22 cellular contexts compared by ENCODE assay signal in the genomic region with DNA sequence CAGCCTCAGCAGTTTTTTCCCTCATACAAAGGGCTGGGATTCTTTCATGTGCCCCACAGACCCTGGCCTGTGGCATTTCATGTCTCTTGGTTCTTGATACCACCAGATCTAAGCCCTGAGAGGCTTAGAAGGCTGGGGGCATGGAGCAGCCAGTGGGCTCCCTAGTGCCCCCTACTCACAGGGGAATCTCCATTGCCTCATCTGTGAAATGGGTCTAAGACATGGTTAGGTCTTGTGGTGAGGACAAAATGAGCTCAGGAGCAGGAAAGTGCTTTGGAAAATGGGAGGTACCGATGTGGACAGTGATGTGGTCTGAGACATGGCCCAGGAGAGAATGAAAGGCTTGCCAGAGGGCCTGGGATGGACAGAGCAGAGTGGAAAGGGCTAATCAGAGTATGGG.
"Had no signal": no experiment of that assay in that cellular context is flagged by ENCODE, and none has a peak within 500 bp of the region (broad histone marks: within the 10 kb centered on the region; RNA-seq: fewer than 3 reads in every experiment).

No MANE protein-coding gene starts in this region.

- DNase-seq: dorsolateral prefrontal cortex; effector CD4-positive, alpha-beta T cell; foreskin fibroblast; left cardiac atrium; left lung; mesendoderm; naive thymus-derived CD8-positive, alpha-beta T cell; nephron progenitor cell; nucleus accumbens; psoas muscle; right cardiac atrium; stimulated activated CD4-positive, alpha-beta T cell treated with anti-CD3 and anti-CD28 coated beads, Interleukin-15, amount 100 ng/mL, for 24 hours; stimulated activated CD4-positive, alpha-beta T cell treated with anti-CD3 and anti-CD28 coated beads, Interleukin-2, amount 100 ng/mL, for 48 hours; stimulated activated naive B cell treated with anti-CD40 and anti-IgM and Interleukin-4, amounts not matched to agents 10 μg/mL and 1 μg/mL and 100 μg/mL, for 72 hours had no signal

- H3K9me3 ChIP-seq: gastroesophageal sphincter, heart left ventricle, left lung, psoas muscle, thoracic aorta, tibial nerve, vagina had no signal

- H3K27me3 ChIP-seq: dorsolateral prefrontal cortex, gastroesophageal sphincter, heart left ventricle, hepatocyte, left lung, tibial nerve, vagina had no signal

- H3K4me3 ChIP-seq: dorsolateral prefrontal cortex, gastroesophageal sphincter, heart left ventricle, hepatocyte, left lung, psoas muscle, thoracic aorta, tibial nerve, vagina had no signal

- H3K9me3 Mint-ChIP-seq: nephron progenitor cell; stimulated activated naive B cell treated with anti-CD40 and anti-IgM and Interleukin-4, amounts not matched to agents 10 μg/mL and 1 μg/mL and 100 μg/mL, for 72 hours; stimulated activated naive CD8-positive, alpha-beta T cell treated with anti-CD3 and anti-CD28 coated beads, Interleukin-15, Interleukin-2, amounts not matched to agents 100 ng/mL and 50 ng/mL, for 24 hours had no signal

- H3K27me3 Mint-ChIP-seq: stimulated activated naive CD8-positive, alpha-beta T cell treated with anti-CD3 and anti-CD28 coated beads, Interleukin-15, Interleukin-2, amounts not matched to agents 100 ng/mL and 50 ng/mL, for 24 hours had no signal

- H3K4me1 Mint-ChIP-seq: naive thymus-derived CD8-positive, alpha-beta T cell; stimulated activated naive B cell treated with anti-CD40 and anti-IgM and Interleukin-4, amounts not matched to agents 10 μg/mL and 1 μg/mL and 100 μg/mL, for 72 hours had no signal

- H3K4me1 ChIP-seq: gastroesophageal sphincter, heart left ventricle, left lung, psoas muscle had no signal

- H3K27ac Mint-ChIP-seq: naive thymus-derived CD8-positive, alpha-beta T cell; nephron progenitor cell; stimulated activated naive B cell treated with anti-CD40 and anti-IgM and Interleukin-4, amounts not matched to agents 10 μg/mL and 1 μg/mL and 100 μg/mL, for 72 hours; stimulated activated naive CD8-positive, alpha-beta T cell treated with anti-CD3 and anti-CD28 coated beads, Interleukin-15, Interleukin-2, amounts not matched to agents 100 ng/mL and 50 ng/mL, for 24 hours had no signal

- H3K36me3 Mint-ChIP-seq: naive thymus-derived CD8-positive, alpha-beta T cell; stimulated activated naive B cell treated with anti-CD40 and anti-IgM and Interleukin-4, amounts not matched to agents 10 μg/mL and 1 μg/mL and 100 μg/mL, for 72 hours had no signal

- ATAC-seq: gastroesophageal sphincter; heart left ventricle; left cardiac atrium; left lung; naive thymus-derived CD8-positive, alpha-beta T cell; psoas muscle; right cardiac atrium; stimulated activated naive B cell treated with anti-CD40 and anti-IgM and Interleukin-4, amounts not matched to agents 10 μg/mL and 1 μg/mL and 100 μg/mL, for 72 hours had no signal

- H3K36me3 ChIP-seq: gastroesophageal sphincter, heart left ventricle, left lung, thoracic aorta, tibial nerve, vagina had no signal

- H3K27ac ChIP-seq: dorsolateral prefrontal cortex, epithelial cell of prostate, gastroesophageal sphincter, heart left ventricle, hepatocyte, left lung, psoas muscle, thoracic aorta, tibial nerve, vagina had no signal

- H3K4me3 Mint-ChIP-seq: naive thymus-derived CD8-positive, alpha-beta T cell; nephron progenitor cell; stimulated activated naive B cell treated with anti-CD40 and anti-IgM and Interleukin-4, amounts not matched to agents 10 μg/mL and 1 μg/mL and 100 μg/mL, for 72 hours; stimulated activated naive CD8-positive, alpha-beta T cell treated with anti-CD3 and anti-CD28 coated beads, Interleukin-15, Interleukin-2, amounts not matched to agents 100 ng/mL and 50 ng/mL, for 24 hours had no signal
